Comparison of ENCODE assay signal across 10 cellular contexts in the genomic region with DNA sequence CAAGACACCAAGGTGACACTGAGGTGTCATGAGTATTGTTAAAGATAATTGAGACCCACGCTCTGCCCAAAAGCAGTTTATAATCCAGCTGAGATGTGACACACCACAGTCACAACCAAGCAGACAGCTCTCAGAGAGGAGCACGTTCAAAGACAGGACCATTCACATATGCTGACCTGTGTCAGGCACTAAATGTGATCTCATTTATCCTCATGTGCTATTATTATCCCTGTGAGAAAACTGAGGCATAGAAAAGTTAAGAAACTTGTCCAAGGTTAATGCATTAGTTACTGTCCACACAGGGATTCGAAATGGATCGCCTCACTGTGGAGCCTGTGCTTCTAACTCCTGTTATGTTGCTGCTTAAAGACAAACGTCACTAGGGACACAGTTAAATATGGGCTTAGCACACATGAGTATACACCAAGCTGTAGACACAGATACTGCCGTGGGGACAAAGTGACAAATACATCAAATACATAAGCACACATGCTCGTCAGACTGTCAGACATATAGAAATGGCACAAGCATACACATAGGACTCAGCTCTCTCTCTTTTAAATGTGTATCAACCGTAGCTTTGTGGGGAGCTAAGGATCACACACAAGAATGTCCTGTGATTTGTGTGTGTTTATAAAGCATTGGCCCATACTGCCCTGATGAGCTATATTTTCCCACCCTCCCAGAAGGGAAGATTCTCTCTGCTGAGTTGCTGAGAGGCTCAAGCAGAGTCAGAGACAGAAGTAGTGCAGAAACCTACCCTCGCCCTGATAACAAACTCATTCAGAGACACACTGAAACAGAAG. TPM values are rescaled to one million over a fixed set of nuclear protein-coding genes. Genes with fewer than 3 reads are reported as not detected.
DNase-seq lines count a peak whose midpoint lies in the region; ATAC-seq and TF ChIP-seq lines count a peak whose summit lies in the region.
"Had no signal": no experiment of that assay in that cellular context is flagged by ENCODE, and none has a peak within 500 bp of the region (broad histone marks: within the 10 kb centered on the region; RNA-seq: fewer than 3 reads in every experiment).

No MANE protein-coding gene starts in this region.

- 0 out of 2 replicates have a peak, but pooled peaks cover 4% of the 10 kb centered on the region for H3F3A ChIP-seq in DOHH2 (ENCODE audit: control insufficient read depth, insufficient read depth)
- no peaks in the 10 kb centered on the region for H3F3A ChIP-seq in PC-3 (ENCODE audit: low read length, unreplicated experiment)

- intact Hi-C loops in PC-3 (cut with micrococcal nuclease), result loop anchor here (1.0 kb wide), 5 partner anchors 61 to 274 kb away; no protein-coding TSS in a partner anchor

- peak overlapping the region; percentile 88 for H2AFZ ChIP-seq in PC-3 (ENCODE audit: low read length)

- CTCF ChIA-PET in PC-3 (lab: Charles Lee), result interaction anchor here (0.6 to 3.5 kb wide), 8 partner anchors 91 to 273 kb away, joined by 3 to 26 read pairs (median 6); partner anchors contain the start of gene DCAF8

- peak overlapping the region; percentile 73 for H3K4me2 ChIP-seq in DOHH2 (ENCODE audit: low read length)
- H3K4me2 ChIP-seq in PC-3 (ENCODE audit: low read length), result no peak overlapping the region

- H3K9me2 ChIP-seq in DOHH2 (replicated peaks; ENCODE audit: control insufficient read depth, low read length) (no peaks in the 10 kb centered on the region), PC-3 (replicated peaks; ENCODE audit: low read length) (no peaks in the 10 kb centered on the region)

- H3K9ac ChIP-seq in PC-3 (ENCODE audit: low read length), result 0 out of 2 replicates have a peak overlapping the region, but pooled peaks have one; percentile 44

- ATAC-seq in PC-3 (no peak), GM21576 (IDR thresholded peaks at IDR 0.05; ENCODE audit: unreplicated experiment) (no peak)

- H3K4me3 ChIP-seq in DOHH2 (ENCODE audit: low read length) (peak overlapping the region; percentile 61), PC-3 (ENCODE audit: low read length) (no peak overlapping the region)

- no TSS peak for BruUV-seq in PC-3 (replicated peaks; lab: Mats Ljungman, UMichigan)

- H4K20me1 ChIP-seq in DOHH2 (ENCODE audit: control insufficient read depth, insufficient read depth, low read depth, low read length) (no peaks in the 10 kb centered on the region), PC-3 (ENCODE audit: low read length) (no peaks in the 10 kb centered on the region)

- H3K79me2 ChIP-seq in DOHH2 (ENCODE audit: control insufficient read depth, low read length) (peaks cover 14% of the 10 kb centered on the region), PC-3 (ENCODE audit: low read length) (0 out of 2 replicates have a peak, but pooled peaks cover 7% of the 10 kb centered on the region)

- TF ChIP-seq CTCF in DOHH2 (IDR thresholded peaks at IDR 0.05; ENCODE audit: low read depth, low read length, poor library complexity, severe bottlenecking) (no peak), PC-3 (conservative IDR thresholded peaks at IDR 0.05; ENCODE audit: low read depth, low read length) (no peak), GM10266 (IDR thresholded peaks at IDR 0.05; ENCODE audit: control insufficient read depth, insufficient read depth, low read depth, missing control alignments) (no peak)

- POLR2A ChIA-PET in PC-3 (lab: Charles Lee; ENCODE audit: unreplicated experiment), result interaction anchor here (0.6 kb wide), 1 partner anchor 110 kb away, joined by 3 read pairs; no protein-coding TSS in a partner anchor

- no peaks in the 10 kb centered on the region for H3K36me3 ChIP-seq in DOHH2 (ENCODE audit: control insufficient read depth, low read length)
- H3K36me3 ChIP-seq in PC-3 (ENCODE audit: low read depth, low read length), result no peaks in the 10 kb centered on the region

- H3K9me3 ChIP-seq in DOHH2 (ENCODE audit: control insufficient read depth, insufficient read depth, low read length) (no peaks in the 10 kb centered on the region), PC-3 (ENCODE audit: low read length) (no peaks in the 10 kb centered on the region)

- H3K27me3 ChIP-seq in DOHH2 (ENCODE audit: control insufficient read depth, low read length) (no peaks in the 10 kb centered on the region), PC-3 (ENCODE audit: low read length) (no peaks in the 10 kb centered on the region)

- DNase-seq in PC-3, result no peak
- DNase-seq in fibroblast of peridontal ligament (ENCODE audit: extremely low read depth), result peak; percentile 36
- peak; percentile 39 for DNase-seq in retina
- DNase-seq in central memory CD4-positive, alpha-beta T cell, result no peak
- DNase-seq in GM10266 (ENCODE audit: extremely low spot score), result no peak
- no peak for DNase-seq in NCI-H446 treated with DMSO at 0.1 percent for 48 hours (lab: John Stamatoyannopoulos, UW)

- H3K27ac ChIP-seq in DOHH2 (ENCODE audit: low read depth, low read length), result no peak overlapping the region
- no peak overlapping the region for H3K27ac ChIP-seq in PC-3 (ENCODE audit: low read length)

- peaks cover 32% of the 10 kb centered on the region for H3K4me1 ChIP-seq in DOHH2 (ENCODE audit: control insufficient read depth, low read length)
- peaks cover 23% of the 10 kb centered on the region for H3K4me1 ChIP-seq in PC-3 (ENCODE audit: insufficient read depth, low read length)

RNA-seq across cellular contexts. Expression of gene IGSF8, which starts 3.5 kb away (rescaled TPM):
- total RNA-seq in PC-3 (2014; rRNA removed), result 37.1 and 49.1 TPM in 2 replicates

RNA-seq across cellular contexts. Expression of gene ATP1A2, which starts 13.6 kb away (rescaled TPM):
- not detected in 2 replicates for total RNA-seq in PC-3 (2014; rRNA removed)
- total RNA-seq: Daoy had no signal

RNA-seq across cellular contexts. Expression of gene KCNJ9, which starts 20.6 kb away (rescaled TPM):
- total RNA-seq in PC-3 (2014; rRNA removed), result not detected in 2 replicates
- total RNA-seq: Daoy, mucosa of gallbladder had no signal

RNA-seq across cellular contexts. Expression of gene KCNJ10, which starts 32.0 kb away (rescaled TPM):
- 0.15 TPM in 1 of 2 replicates, not detected in the other for total RNA-seq in PC-3 (2014; rRNA removed)
- total RNA-seq: mucosa of gallbladder had no signal

RNA-seq across cellular contexts. Expression of gene ATP1A4, which starts 49.5 kb away (rescaled TPM):
- total RNA-seq in PC-3 (2014; rRNA removed), result 0.04 TPM in 1 of 2 replicates, not detected in the other
- total RNA-seq: Daoy had no signal

Comparison
In these comparisons a context has a peak if more than half of its experiments do, and no peak if none do; other contexts are left out.
1. DNase-seq: peak in fibroblast of peridontal ligament (single experiment) and retina (single experiment); none in PC-3 (single experiment), central memory CD4-positive, alpha-beta T cell (single experiment), GM10266 (single experiment) and NCI-H446 treated with DMSO at 0.1 percent for 48 hours (single experiment).